In genomic region chr11:119356349-119357031, GRCh38 we compare ENCODE assay signal across 8 cellular contexts. TPM values are rescaled to one million over a fixed set of nuclear protein-coding genes. Genes with fewer than 3 reads are reported as not detected.
DNase-seq lines count a peak whose midpoint lies in the region; ATAC-seq and TF ChIP-seq lines count a peak whose summit lies in the region.

No MANE protein-coding gene starts in this region.

- ATAC-seq in HG03521 (IDR thresholded peaks at IDR 0.05; ENCODE audit: unreplicated experiment), result peak; percentile 66

- H3K27ac ChIP-seq in adrenal gland (peak overlapping the region in 3 of 5 donors; percentile 59 to 72 (median 70)), left ventricle myocardium inferior (replicated peaks) (peak overlapping the region; percentile 95), prostate gland (peak overlapping the region; percentile 33 to 54), vagina (peak overlapping the region; percentile 72)

- TF ChIP-seq POLR2A in adrenal gland (IDR thresholded peaks at IDR 0.05), result no peak
- no peak for TF ChIP-seq POLR2A in prostate gland (IDR thresholded peaks at IDR 0.05)
- no peak for TF ChIP-seq POLR2A in vagina (IDR thresholded peaks at IDR 0.05)

- H3K27me3 ChIP-seq in adrenal gland, result no peaks in the 10 kb centered on the region
- no peaks in the 10 kb centered on the region for H3K27me3 ChIP-seq in left ventricle myocardium inferior (ENCODE audit: low read depth)
- H3K27me3 ChIP-seq in prostate gland (replicated peaks; ENCODE audit: insufficient read depth), result no peaks in the 10 kb centered on the region
- H3K27me3 ChIP-seq in vagina, result no peaks in the 10 kb centered on the region

- H3K4me1 ChIP-seq in adrenal gland (replicated peaks in 1 of 2) (peaks cover 8 to 9% of the 10 kb centered on the region in 2 donors), left ventricle myocardium inferior (peaks cover 87% of the 10 kb centered on the region), prostate gland (replicated peaks) (no peaks in the 10 kb centered on the region), vagina (peaks cover 13% of the 10 kb centered on the region)

- peak overlapping the region in 2 of 4 donors; percentile 44 to 56 for H3K4me3 ChIP-seq in adrenal gland
- peak overlapping the region; percentile 68 for H3K4me3 ChIP-seq in left ventricle myocardium inferior
- peak overlapping the region; percentile 22 to 29 for H3K4me3 ChIP-seq in prostate gland
- H3K4me3 ChIP-seq in vagina, result peak overlapping the region; percentile 42 to 48

- peaks cover 0 to 17% of the 10 kb centered on the region in 2 donors for H3K36me3 ChIP-seq in adrenal gland (replicated peaks in 1 of 2)
- peaks cover 28% of the 10 kb centered on the region for H3K36me3 ChIP-seq in left ventricle myocardium inferior
- H3K36me3 ChIP-seq in prostate gland, result no peaks in the 10 kb centered on the region
- H3K36me3 ChIP-seq in vagina, result no peaks in the 10 kb centered on the region

- intact Hi-C loops in adrenal gland (cut with DNase I) (loop anchor here (2.0 to 10.0 kb wide), 3 partner anchors 16 to 121 kb away; no protein-coding TSS in a partner anchor), left ventricle myocardium inferior (cut with micrococcal nuclease) (loop anchor here (10.0 kb wide), 1 partner anchor 118 kb away; no protein-coding TSS in a partner anchor), prostate gland (cut with DNase I) (loop anchor here (2.0 to 10.0 kb wide), 3 partner anchors 18 to 368 kb away; partner anchors contain the start of gene NECTIN1), vagina (cut with DNase I) (loop anchor here (5.0 kb wide), 1 partner anchor 116 kb away; no protein-coding TSS in a partner anchor)

- peak; percentile 80 to 97 (median 95) for TF ChIP-seq CTCF in adrenal gland (IDR thresholded peaks at IDR 0.05)
- peak; percentile 89 for TF ChIP-seq CTCF in left ventricle myocardium inferior (IDR thresholded peaks at IDR 0.05; ENCODE audit: borderline replicate concordance)
- TF ChIP-seq CTCF in prostate gland (IDR thresholded peaks at IDR 0.05), result peak; percentile 62 to 82 (median 79)
- TF ChIP-seq CTCF in vagina (IDR thresholded peaks at IDR 0.05), result peak; percentile 82 to 95 (median 88)

- 1 to 4% (median 2%) methylated on average over 40 to 54 of the region's 54 CpGs for WGBS in adrenal gland, 4 donors
- 22% methylated on average over 53 of the region's 54 CpGs for WGBS in prostate gland

- DNase-seq in GM19238 (ENCODE audit: insufficient read length, low spot score) (peak; percentile 86), T-helper 1 cell (peak; percentile 40 to 69 (median 64)), adrenal gland (peak; percentile 77 to 91 (median 88)), left ventricle myocardium inferior (peak; percentile 83), prostate gland (ENCODE audit: low spot score) (peak; percentile 56), vagina (ENCODE audit: extremely low spot score in 2 of 2) (no peak), NCI-H82 (lab: John Stamatoyannopoulos, UW) (no peak)

- H3K9me3 ChIP-seq in adrenal gland (replicated peaks in 1 of 3) (no peaks in the 10 kb centered on the region), left ventricle myocardium inferior (replicated peaks) (no peaks in the 10 kb centered on the region), prostate gland (no peaks in the 10 kb centered on the region), vagina (no peaks in the 10 kb centered on the region)

RNA-seq across cellular contexts. Expression of gene MFRP, which starts 10.0 kb away (rescaled TPM):
- under 1 TPM in 1 of 8 donors, not detected in 7; under 0.01 TPM for total RNA-seq in adrenal gland
- not detected for polyA plus RNA-seq in adrenal gland
- not detected for total RNA-seq in left ventricle myocardium inferior
- not detected for total RNA-seq in prostate gland
- total RNA-seq in vagina, result not detected

RNA-seq across cellular contexts. Expression of gene C1QTNF5, which starts 15.8 kb away (rescaled TPM):
- 10 to 100 TPM; 10.3 to 46.9 (median 23.0) TPM for total RNA-seq in adrenal gland
- 10 to 100 TPM in 2 of 3 donors, 1 to 10 TPM in 1; 1.8 to 25.9 (median 20.3) TPM for polyA plus RNA-seq in adrenal gland
- 14.4 TPM for total RNA-seq in left ventricle myocardium inferior
- 10 to 100 TPM; 15.3 to 20.2 TPM for total RNA-seq in prostate gland
- total RNA-seq in vagina, result 32.2 TPM

RNA-seq across cellular contexts. Expression of gene RNF26, which starts 22.2 kb away (rescaled TPM):
- total RNA-seq in adrenal gland (10 to 100 TPM in 7 of 8 donors, 1 to 10 TPM in 1; 8.9 to 28.0 (median 20.6) TPM), left ventricle myocardium inferior (14.0 TPM), prostate gland (10 to 100 TPM; 17.6 to 34.2 TPM), vagina (19.6 TPM)
- polyA plus RNA-seq in adrenal gland, result 10 to 100 TPM in 2 of 3 donors, 1 to 10 TPM in 1; 9.6 to 13.0 (median 10.7) TPM

RNA-seq across cellular contexts. Expression of gene USP2, which starts 25.0 kb away (rescaled TPM):
- total RNA-seq in adrenal gland (10 to 100 TPM in 4 of 8 donors, 1 to 10 TPM in 4; 3.9 to 28.7 (median 13.0) TPM), left ventricle myocardium inferior (135 TPM), prostate gland (10 to 100 TPM in 1 of 2 donors, 1 to 10 TPM in 1; 2.3 to 10.8 TPM), vagina (2.5 TPM)
- 10 to 100 TPM in 1 of 3 donors, 1 to 10 TPM in 2; 4.6 to 11.8 (median 9.1) TPM for polyA plus RNA-seq in adrenal gland

RNA-seq across cellular contexts. Expression of gene MCAM, which starts 39.6 kb away (rescaled TPM):
- total RNA-seq in adrenal gland (100 to 1,000 TPM in 1 of 8 donors, 10 to 100 TPM in 7; 15.3 to 143 (median 45.8) TPM), left ventricle myocardium inferior (59.2 TPM), prostate gland (100 to 1,000 TPM; 156 to 292 TPM), vagina (295 TPM)
- 10 to 100 TPM; 17.2 to 48.5 (median 30.5) TPM for polyA plus RNA-seq in adrenal gland

Comparison
In these comparisons a context has a peak if more than half of its experiments do, and no peak if none do; other contexts are left out.
1. DNase-seq: peak in GM19238 (single experiment), T-helper 1 cell (5 of 5), adrenal gland (7 of 7), left ventricle myocardium inferior (single experiment) and prostate gland (single experiment); none in vagina (0 of 2) and NCI-H82 (single experiment).
2. H3K27ac ChIP-seq: peak in every context shown above with its lines; median percentile 95 in left ventricle myocardium inferior; 72 in vagina; 70 in adrenal gland; 44 in prostate gland.
3. Peak in every context shown above with its lines, with median percentiles within 50 percentile points of each other: CTCF ChIP-seq.